9 cellular contexts compared by ENCODE assay signal in genomic region chr1:32716312-32717126, GRCh38. TPM values are rescaled to one million over a fixed set of nuclear protein-coding genes. Genes with fewer than 3 reads are reported as not detected.
DNase-seq lines count a peak whose midpoint lies in the region; ATAC-seq, FAIRE-seq and TF ChIP-seq lines count a peak whose summit lies in the region.
"Had no signal": no experiment of that assay in that cellular context is flagged by ENCODE, and none has a peak within 500 bp of the region (broad histone marks: within the 10 kb centered on the region; RNA-seq: fewer than 3 reads in every experiment).

No MANE protein-coding gene starts in this region.

- DNase-seq in LoVo (ENCODE audit: low spot score) = peak; percentile 92
- DNase-seq in RWPE1 (ENCODE audit: low spot score) = peak; percentile 97
- peak; percentile 71 for DNase-seq in astrocyte of the hippocampus (ENCODE audit: low read depth, low spot score)
- DNase-seq in HepG2 (ENCODE audit: low spot score) = peak; percentile 89
- peak; percentile 32 for DNase-seq in stimulated activated naive CD4-positive, alpha-beta T cell treated with Interleukin-2 at 50 U/mL for 16 hours (lab: John Stamatoyannopoulos, UW)

- H3K4me3 ChIP-seq in HepG2 (replicated peaks in 1 of 3; ENCODE audit: insufficient read depth in 1 of 3, low read depth in 2 of 3, low read length in 3 of 3) = peak overlapping the region; percentile 21 to 66 (median 47); a peak in 5 of 6 replicates

- TF ChIP-seq EP300 in HepG2 (IDR thresholded peaks at IDR 0.05; ENCODE audit: low read depth in 2 of 2, low read length in 2 of 2) (peak; percentile 15 to 26; a peak in 1 of 4 replicates), HepG2 (CRISPR knock-in tag; IDR thresholded peaks at IDR 0.05; ENCODE audit: borderline replicate concordance) (no peak)

- no TSS peak for BruUV-seq in HepG2 (replicated peaks; lab: Mats Ljungman, UMichigan)

- in situ Hi-C loops in HepG2 (cut with HindIII; ENCODE audit: extremely low pct_ligation_motif_present, low pct_unique_long_range_greater_than_20kb) = no loop called here

- TF ChIP-seq CTCF in RWPE1 (conservative IDR thresholded peaks at IDR 0.05; ENCODE audit: low read depth) (no peak), HepG2 (CRISPR knock-in tag; IDR thresholded peaks at IDR 0.05) (0 out of 2 replicates have a peak, but pooled peaks have one; percentile 15)

- ATAC-seq in GM18867 (IDR thresholded peaks at IDR 0.05; ENCODE audit: unreplicated experiment) (peak; percentile 52), HepG2 (peak; percentile 82), HG02970 (IDR thresholded peaks at IDR 0.05; ENCODE audit: low FRiP score, unreplicated experiment) (no peak), HG03196 (IDR thresholded peaks at IDR 0.05; ENCODE audit: unreplicated experiment) (no peak)

- H3K27me3 ChIP-seq in HepG2 (ENCODE audit: control insufficient read depth in 1 of 2, insufficient read depth in 2 of 2, low read length in 2 of 2) = no peaks in the 10 kb centered on the region

- peak overlapping the region; percentile 53; the same call in 1 of the 2 replicates for H3K9ac ChIP-seq in HepG2 (ENCODE audit: insufficient read depth, low read depth, low read length)

- POLR2A ChIA-PET in RWPE1 (lab: Yijun Ruan, JAX; ENCODE audit: low non-redundant PET) (interaction anchor here (0.5 to 1.3 kb wide), 3 partner anchors 37 to 236 kb away, joined by 3 to 6 read pairs (median 5); no protein-coding TSS in a partner anchor), HepG2 (lab: Yijun Ruan, JAX) (interaction anchor here (0.7 to 2.3 kb wide), 8 partner anchors 10 to 56 kb away, joined by 3 to 9 read pairs (median 5); no protein-coding TSS in a partner anchor)

- H3K9me3 ChIP-seq in HepG2 (ENCODE audit: low read length) = no peaks in the 10 kb centered on the region

- peak overlapping the region; percentile 76 for H2AFZ ChIP-seq in HepG2 (ENCODE audit: low read length)

- H3K4me1 ChIP-seq in HepG2 (ENCODE audit: insufficient read depth, low read length) = peaks cover 88% of the 10 kb centered on the region

- H3K4me2 ChIP-seq in HepG2 (ENCODE audit: low read depth, low read length) = peak overlapping the region; percentile 88

- CTCF ChIA-PET in RWPE1 (lab: Yijun Ruan, JAX) (interaction anchor here (0.5 to 1.1 kb wide), 2 partner anchors 57 to 72 kb away, joined by 3 to 4 read pairs; no protein-coding TSS in a partner anchor), HepG2 (lab: Yijun Ruan, JAX; ENCODE audit: low intra/inter-chr PET ratio, low total read pairs) (no interaction called here)

- H3K27ac ChIP-seq in RWPE1 = peak overlapping the region; percentile 73
- peak overlapping the region; percentile 58 for H3K27ac ChIP-seq in HepG2 (ENCODE audit: extremely low read length, insufficient read depth, low read length)

- intact Hi-C loops in HepG2 (cut with micrococcal nuclease; ENCODE audit: unreplicated experiment) = loop anchor here (5.0 to 10.0 kb wide), 2 partner anchors 46 to 158 kb away; partner anchors contain the start of gene FNDC5

- H4K20me1 ChIP-seq in HepG2 (ENCODE audit: insufficient read depth, low read length) = no peaks in the 10 kb centered on the region

- TF ChIP-seq POLR2A in HepG2 (IDR thresholded peaks at IDR 0.05; ENCODE audit: insufficient read depth in 1 of 2, low read depth in 2 of 2, low read length in 2 of 2) = peak in 1 of 2 experiments; percentile 89; a peak in 2 of 4 replicates

- TF ChIP-seq RAD21 in HepG2 (CRISPR knock-in tag; IDR thresholded peaks at IDR 0.05) = no peak

- H3K79me2 ChIP-seq in HepG2 (ENCODE audit: insufficient read depth, low read length) = no peaks in the 10 kb centered on the region

- peak; percentile 80 for FAIRE-seq in HepG2 (lab: Jason Lieb, UNC)
- FAIRE-seq: TTC549 had no signal

- WGBS in HepG2 (ENCODE audit: low lambda C conversion rate) = 12% methylated on average over 5 of the region's 9 CpGs

- no peaks in the 10 kb centered on the region for H3K36me3 ChIP-seq in HepG2 (replicated peaks in 1 of 2; ENCODE audit: control insufficient read depth in 1 of 2, insufficient read depth in 2 of 2, low read length in 2 of 2)

TF ChIP-seq in HepG2, 621 proteins besides CTCF, POLR2A, EP300 and RAD21 (continues in another document):
- TF ChIP-seq ZNF552 (CRISPR knock-in tag; IDR thresholded peaks at IDR 0.05; ENCODE audit: borderline replicate concordance) (no peak), NFE2L2 (IDR thresholded peaks at IDR 0.05; ENCODE audit: low read length) (no peak), MAX (IDR thresholded peaks at IDR 0.05) (no peak), PRPF4 (IDR thresholded peaks at IDR 0.05; ENCODE audit: low read depth, low read length, poor library complexity, severe bottlenecking) (peak; percentile 63), POLR2G (IDR thresholded peaks at IDR 0.05; ENCODE audit: low read depth, low read length) (peak; percentile 57), ZBTB20 (CRISPR knock-in tag; IDR thresholded peaks at IDR 0.05; ENCODE audit: borderline replicate concordance, low read depth) (no peak; the same call in 1 of the 2 replicates), ZFAT (CRISPR knock-in tag; conservative IDR thresholded peaks at IDR 0.05) (no peak), GLI4 (CRISPR knock-in tag; IDR thresholded peaks at IDR 0.05; ENCODE audit: borderline replicate concordance) (0 out of 2 replicates have a peak, but pooled peaks have one; percentile 28), ZNF333 (CRISPR knock-in tag; IDR thresholded peaks at IDR 0.05; ENCODE audit: borderline replicate concordance) (0 out of 2 replicates have a peak, but pooled peaks have one; percentile 41), SAP130 (CRISPR knock-in tag; IDR thresholded peaks at IDR 0.05; ENCODE audit: low read depth) (peak; percentile 75), ZNF614 (CRISPR knock-in tag; IDR thresholded peaks at IDR 0.05; ENCODE audit: borderline replicate concordance) (peak; percentile 69; the same call in 1 of the 2 replicates), ZSCAN31 (CRISPR knock-in tag; IDR thresholded peaks at IDR 0.05; ENCODE audit: low read depth) (0 out of 2 replicates have a peak, but pooled peaks have one; percentile 74), HNF1B (CRISPR knock-in tag; IDR thresholded peaks at IDR 0.05) (peak; percentile 89)

RNA-seq across cellular contexts. Expression of gene SYNC, which starts 13.9 kb away (rescaled TPM):
- total RNA-seq in HepG2 (2016; rRNA removed; fragmentation: Illumina TruSeq; extraction: Trizol) = 5.4 and 7.2 TPM in 2 replicates
- total RNA-seq in HepG2 (2016; cell fraction: cytosol; rRNA removed; fragmentation: Illumina TruSeq; extraction: Trizol; ENCODE audit: low read depth) = 4.9 and 5.4 TPM in 2 replicates
- 5.3 and 8.1 TPM in 2 replicates for total RNA-seq in HepG2 (2016; cell fraction: insoluble cytoplasmic fraction; rRNA removed; fragmentation: Illumina TruSeq; extraction: Trizol)
- total RNA-seq in HepG2 (2016; cell fraction: membrane; rRNA removed; fragmentation: Illumina TruSeq; extraction: Trizol) = 9.5 and 9.8 TPM in 2 replicates
- 2.3 TPM in 2 replicates for total RNA-seq in HepG2 (2016; cell fraction: nucleus; rRNA removed; fragmentation: Illumina TruSeq; extraction: Trizol)
- 2.1 and 2.4 TPM in 2 replicates for polyA plus RNA-seq in HepG2 (2011; rRNA removed)
- polyA plus RNA-seq in HepG2 (2011; cell fraction: cytosol; rRNA removed) = 1.5 and 1.8 TPM in 2 replicates
- polyA plus RNA-seq in HepG2 (2011; cell fraction: nucleus; rRNA removed) = 0.77 and 1.0 TPM in 2 replicates
- polyA plus RNA-seq in HepG2 (2012) = 0.56 and 0.93 TPM in 2 replicates
- polyA plus RNA-seq in HepG2 (2016; cell fraction: cytosol; fragmentation: Illumina TruSeq; extraction: Trizol; ENCODE audit: low read depth) = 5.2 and 6.1 TPM in 2 replicates
- 6.7 and 6.9 TPM in 2 replicates for polyA plus RNA-seq in HepG2 (2016; cell fraction: insoluble cytoplasmic fraction; fragmentation: Illumina TruSeq; extraction: Trizol; ENCODE audit: low read depth)
- polyA plus RNA-seq in HepG2 (2016; cell fraction: membrane; fragmentation: Illumina TruSeq; extraction: Trizol; ENCODE audit: low read depth) = 7.6 and 7.9 TPM in 2 replicates
- 2.5 and 2.7 TPM in 2 replicates for polyA plus RNA-seq in HepG2 (2016; cell fraction: nucleus; fragmentation: Illumina TruSeq; extraction: Trizol; ENCODE audit: insufficient read depth, low read depth)
- polyA minus RNA-seq in HepG2 (2011; rRNA and poly(A)+ RNA removed; ENCODE audit: low replicate concordance) = 0.74 and 6.6 TPM in 2 replicates
- polyA minus RNA-seq in HepG2 (2011; cell fraction: cytosol; rRNA and poly(A)+ RNA removed) = 1.2 and 1.5 TPM in 2 replicates
- 1.7 and 1.9 TPM in 2 replicates for polyA minus RNA-seq in HepG2 (2011; cell fraction: nucleus; rRNA and poly(A)+ RNA removed)

Comparison
In these comparisons a context has a peak if more than half of its experiments do, and no peak if none do; other contexts are left out.
1. ATAC-seq: peak in GM18867 (single experiment) and HepG2 (single experiment); none in HG02970 (single experiment) and HG03196 (single experiment).
2. DNase-seq: peak in every context shown above with its lines; median percentile 97 in RWPE1; 92 in LoVo; 89 in HepG2; 71 in astrocyte of the hippocampus; 32 in stimulated activated naive CD4-positive, alpha-beta T cell treated with Interleukin-2 at 50 U/mL for 16 hours.